In the genomic region with DNA sequence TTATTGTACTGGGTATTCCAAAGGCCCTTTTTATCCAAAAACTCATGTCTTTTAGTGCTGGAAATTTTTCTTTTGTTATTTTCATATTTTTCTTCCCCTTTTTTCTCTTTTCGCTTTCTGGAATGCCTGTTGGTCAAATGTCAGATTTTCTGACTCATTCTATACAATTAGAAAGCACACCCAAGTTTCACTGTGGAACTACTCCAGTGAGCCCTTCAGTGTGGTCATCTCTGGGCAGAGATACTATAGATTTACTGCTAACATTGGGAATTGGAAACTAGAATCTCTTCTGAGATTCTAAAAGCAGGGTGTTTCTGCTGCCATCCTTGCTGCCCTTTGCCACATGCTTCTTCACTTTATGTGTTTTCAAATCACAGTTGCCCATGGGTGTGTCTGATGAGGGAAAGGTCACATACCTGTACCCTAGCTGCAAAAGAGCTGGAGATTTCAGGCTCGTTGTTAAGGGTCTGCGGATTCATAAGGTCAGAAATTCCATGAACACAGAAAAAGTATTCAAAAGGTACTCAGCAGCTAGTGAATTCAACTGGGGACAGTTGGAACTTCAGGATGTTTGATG, we compare ENCODE assay signal across 20 cellular contexts. TPM values are rescaled to one million over a fixed set of nuclear protein-coding genes. Genes with fewer than 3 reads are reported as not detected.
DNase-seq lines count a peak whose midpoint lies in the region; ATAC-seq, FAIRE-seq and TF ChIP-seq lines count a peak whose summit lies in the region.
"Had no signal": no experiment of that assay in that cellular context is flagged by ENCODE, and none has a peak within 500 bp of the region (broad histone marks: within the 10 kb centered on the region; RNA-seq: fewer than 3 reads in every experiment).

No MANE protein-coding gene starts in this region.

- DNase-seq in CD1c-positive myeloid dendritic cell (ENCODE audit: extremely low spot score) (peak; percentile 37), SK-N-MC (ENCODE audit: low read depth, low spot score) (no peak), keratinocyte (ENCODE audit: low read depth, low spot score) (no peak), hepatocyte (ENCODE audit: low spot score) (no peak)
- DNase-seq in activated naive CD4-positive, alpha-beta T cell treated with anti-CD3 and anti-CD28 coated beads for 36 hours, result no peak
- no peak for DNase-seq in activated CD8-positive, alpha-beta memory T cell treated with anti-CD3 and anti-CD28 coated beads for 24 hours
- DNase-seq: Caco-2; DMS53; NCI-H1694; NCI-H2107; NCI-H345; NCI-H526 treated with DMSO at 0.1 percent for 48 hours; NK-92 treated with Interleukin-12 subunit alpha and Interleukin-12 subunit beta, amount 100 ng/mL, for 24 hours; Peyer's patch; Right ventricle myocardium superior had no signal

- no peaks in the 10 kb centered on the region for H3K9me1 ChIP-seq in keratinocyte (ENCODE audit: control insufficient read depth, extremely low read depth, insufficient read depth, low read length)

- WGBS in hepatocyte (ENCODE audit: low lambda C conversion rate, missing lambda C conversion rate), result 81% methylated on average over 3 of the region's 3 CpGs

- H3K27me3 ChIP-seq in keratinocyte (ENCODE audit: control insufficient read depth, extremely low read depth, insufficient read depth, low read length) (no peaks in the 10 kb centered on the region), hepatocyte (no peaks in the 10 kb centered on the region)
- H3K27me3 ChIP-seq: Peyer's patch had no signal

- no peaks in the 10 kb centered on the region for H3K9me2 ChIP-seq in hepatocyte (replicated peaks; ENCODE audit: insufficient read depth)

- H3K4me3 Mint-ChIP-seq in activated naive CD4-positive, alpha-beta T cell treated with anti-CD3 and anti-CD28 coated beads for 36 hours, result no peak overlapping the region

- no peak for TF ChIP-seq CTCF in keratinocyte (optimal IDR thresholded peaks at IDR 0.05 in 1 of 3, IDR thresholded peaks at IDR 0.05 in 1 of 3, conservative IDR thresholded peaks at IDR 0.05 in 1 of 3; ENCODE audit: extremely low read depth in 1 of 3, insufficient read depth in 2 of 3, low read length in 3 of 3)
- TF ChIP-seq CTCF in hepatocyte (IDR thresholded peaks at IDR 0.05; ENCODE audit: poor library complexity), result no peak

- ATAC-seq in HG03442 (IDR thresholded peaks at IDR 0.05; ENCODE audit: unreplicated experiment) (peak; percentile 36), HG02642 (IDR thresholded peaks at IDR 0.05; ENCODE audit: poor library complexity, unreplicated experiment) (no peak)

- H3K4me1 ChIP-seq in keratinocyte (ENCODE audit: control insufficient read depth, extremely low read depth, insufficient read depth, low read length) (peaks cover 46% of the 10 kb centered on the region), hepatocyte (ENCODE audit: insufficient read depth) (peaks cover 14% of the 10 kb centered on the region)

- H3K9me3 Mint-ChIP-seq in activated naive CD4-positive, alpha-beta T cell treated with anti-CD3 and anti-CD28 coated beads for 36 hours, result no peaks in the 10 kb centered on the region

- FAIRE-seq in keratinocyte (lab: Jason Lieb, UNC), result no peak
- FAIRE-seq: GM18507, H1 had no signal

- H3K27me3 Mint-ChIP-seq in activated naive CD4-positive, alpha-beta T cell treated with anti-CD3 and anti-CD28 coated beads for 36 hours (ENCODE audit: low read depth), result no peaks in the 10 kb centered on the region

- CTCF ChIA-PET in activated naive CD4-positive, alpha-beta T cell treated with anti-CD3 and anti-CD28 coated beads for 36 hours (lab: Charles Lee), result no interaction called here

- H3K9me3 ChIP-seq in SK-N-MC (ENCODE audit: low read depth, low read length), result no peaks in the 10 kb centered on the region
- no peaks in the 10 kb centered on the region for H3K9me3 ChIP-seq in keratinocyte (ENCODE audit: control insufficient read depth, low read depth, low read length)
- no peaks in the 10 kb centered on the region for H3K9me3 ChIP-seq in hepatocyte (ENCODE audit: low read depth)
- H3K9me3 ChIP-seq: Caco-2, Peyer's patch had no signal

- H3K4me2 ChIP-seq in keratinocyte (ENCODE audit: control insufficient read depth, extremely low read depth, insufficient read depth, low read depth, low read length), result no peak overlapping the region
- no peak overlapping the region for H3K4me2 ChIP-seq in hepatocyte

- H2AFZ ChIP-seq in keratinocyte (ENCODE audit: control insufficient read depth, low read length) (peak overlapping the region; percentile 42), hepatocyte (no peak overlapping the region)

- H3K27ac ChIP-seq in SK-N-MC (0 out of 2 replicates have a peak overlapping the region, but pooled peaks have one; percentile 10), keratinocyte (ENCODE audit: control insufficient read depth, insufficient read depth, low read length) (no peak overlapping the region), hepatocyte (no peak overlapping the region)
- H3K27ac ChIP-seq: C4-2B, Peyer's patch had no signal

- no peak overlapping the region for H3K27ac Mint-ChIP-seq in activated naive CD4-positive, alpha-beta T cell treated with anti-CD3 and anti-CD28 coated beads for 36 hours

- H4K20me1 ChIP-seq in keratinocyte (ENCODE audit: control insufficient read depth, extremely low read depth, insufficient read depth, low read length) (no peaks in the 10 kb centered on the region), hepatocyte (ENCODE audit: insufficient read depth, poor library complexity, severe bottlenecking) (no peaks in the 10 kb centered on the region)

- intact Hi-C loops in activated naive CD4-positive, alpha-beta T cell treated with anti-CD3 and anti-CD28 coated beads for 36 hours (cut with micrococcal nuclease), result no loop called here

- H3K79me2 ChIP-seq in keratinocyte (ENCODE audit: control insufficient read depth, insufficient read depth, low read length) (peaks cover 10% of the 10 kb centered on the region), hepatocyte (peaks cover 24% of the 10 kb centered on the region)

- H3K4me3 ChIP-seq in SK-N-MC (no peak overlapping the region), keratinocyte (ENCODE audit: control insufficient read depth in 2 of 3, extremely low read depth in 1 of 3, insufficient read depth in 2 of 3, low read depth in 1 of 3, low read length in 3 of 3) (no peak overlapping the region), hepatocyte (no peak overlapping the region)
- H3K4me3 ChIP-seq: Peyer's patch had no signal

- H3K4me1 Mint-ChIP-seq in activated naive CD4-positive, alpha-beta T cell treated with anti-CD3 and anti-CD28 coated beads for 36 hours (ENCODE audit: low read depth), result peaks cover 34% of the 10 kb centered on the region

- H3K9ac ChIP-seq in SK-N-MC (ENCODE audit: insufficient read length) (no peak overlapping the region), keratinocyte (ENCODE audit: control insufficient read depth, extremely low read depth, insufficient read depth, low read length) (no peak overlapping the region)

- H3K36me3 ChIP-seq in SK-N-MC (ENCODE audit: insufficient read depth, low read length) (no peaks in the 10 kb centered on the region), keratinocyte (ENCODE audit: control insufficient read depth in 2 of 2, extremely low read depth in 1 of 2, insufficient read depth in 2 of 2, low read length in 2 of 2) (no peaks in the 10 kb centered on the region), hepatocyte (replicated peaks; ENCODE audit: insufficient read depth, low read depth) (no peaks in the 10 kb centered on the region)
- H3K36me3 ChIP-seq: Peyer's patch had no signal

- dilution Hi-C loops in keratinocyte (cut with MboI; ENCODE audit: extremely low pct_ligation_motif_present, low sequenced_read_pairs), result no loop called here

- no peaks in the 10 kb centered on the region for H3K36me3 Mint-ChIP-seq in activated naive CD4-positive, alpha-beta T cell treated with anti-CD3 and anti-CD28 coated beads for 36 hours (ENCODE audit: low read depth)

RNA-seq across cellular contexts. Expression of a gene that starts 5.6 kb away (rescaled TPM):
- polyA plus RNA-seq in keratinocyte, result 9.5 to 17.5 TPM (median 15.9 TPM) in 3 replicates
- 25.5 TPM for polyA plus RNA-seq in keratinocyte (2011; ENCODE audit: low read depth)
- 14.2 and 23.6 TPM in 2 replicates for polyA plus RNA-seq in keratinocyte (2011; cell fraction: cytosol; rRNA removed)
- polyA plus RNA-seq in keratinocyte (2011; cell fraction: nucleus; rRNA removed), result 12.6 and 15.4 TPM in 2 replicates
- polyA plus RNA-seq in keratinocyte (2012; ENCODE audit: low replicate concordance), result 22.6 and 35.5 TPM in 2 replicates
- 6.2 to 11.4 TPM (median 6.9 TPM) in 3 replicates for polyA minus RNA-seq in keratinocyte
- 9.4 TPM for polyA minus RNA-seq in keratinocyte (2011; cell fraction: cytosol; rRNA and poly(A)+ RNA removed)
- polyA minus RNA-seq in keratinocyte (2011; cell fraction: nucleus; rRNA and poly(A)+ RNA removed), result 10.4 and 19.6 TPM in 2 replicates
- total RNA-seq in hepatocyte, result 41.9 and 48.9 TPM in 2 replicates
- 29.0 and 36.8 TPM in 2 replicates for polyA plus RNA-seq in hepatocyte
- 1 to 10 TPM; 3.7 to 3.8 TPM for total RNA-seq in activated naive CD4-positive, alpha-beta T cell treated with anti-CD3 and anti-CD28 coated beads for 36 hours
